16 cellular contexts compared by ENCODE assay signal in genomic region chr10:129769381-129770116, GRCh38.
"Had no signal": no experiment of that assay in that cellular context is flagged by ENCODE, and none has a peak within 500 bp of the region (broad histone marks: within the 10 kb centered on the region; RNA-seq: fewer than 3 reads in every experiment).

No MANE protein-coding gene starts in this region.

- H3K36me3 ChIP-seq: breast epithelium, thoracic aorta had no signal

- H3K9me3 ChIP-seq: breast epithelium, psoas muscle, SK-N-SH, thoracic aorta had no signal

- FAIRE-seq: urothelium cell line had no signal

- H3K4me3 Mint-ChIP-seq: activated T-cell treated with anti-CD3 and anti-CD28 coated beads, Interleukin-2, amount 50 U/mL, for 4 hours; naive thymus-derived CD4-positive, alpha-beta T cell had no signal

- H3K27me3 ChIP-seq: breast epithelium had no signal

- H3K27ac Mint-ChIP-seq: naive thymus-derived CD4-positive, alpha-beta T cell had no signal

- DNase-seq: activated CD4-positive, alpha-beta T cell treated with anti-CD3 and anti-CD28 coated beads for 4 hours; activated T-cell treated with anti-CD3 and anti-CD28 coated beads, Interleukin-2, amount 50 U/mL, for 4 hours; aorta; effector CD8-positive, alpha-beta T cell; hypothalamus; naive thymus-derived CD4-positive, alpha-beta T cell; psoas muscle; SK-N-SH; stimulated activated CD4-positive, alpha-beta T cell treated with anti-CD3 and anti-CD28 coated beads, Interleukin-2, amount 100 ng/mL, for 48 hours; stimulated activated naive CD8-positive, alpha-beta T cell treated with anti-CD3 and anti-CD28 coated beads, Interleukin-15, Interleukin-2, amounts not matched to agents 100 U/mL and 50 U/mL, for 24 hours; T-helper 1 cell had no signal

- ATAC-seq: activated T-cell treated with anti-CD3 and anti-CD28 coated beads, Interleukin-2, amount 50 U/mL, for 4 hours; naive thymus-derived CD4-positive, alpha-beta T cell; psoas muscle; stimulated activated naive CD8-positive, alpha-beta T cell treated with anti-CD3 and anti-CD28 coated beads, Interleukin-15, Interleukin-2, amounts not matched to agents 100 U/mL and 50 U/mL, for 24 hours had no signal

- H3K4me3 ChIP-seq: breast epithelium, lung, psoas muscle, thoracic aorta had no signal

- H3K4me1 ChIP-seq: breast epithelium, psoas muscle had no signal

- H3K27me3 Mint-ChIP-seq: naive thymus-derived CD4-positive, alpha-beta T cell had no signal

- H3K27ac ChIP-seq: breast epithelium, psoas muscle, thoracic aorta, VCaP had no signal

- H3K4me2 ChIP-seq: SK-N-SH had no signal

- H3K9ac ChIP-seq: SK-N-SH had no signal
